ENCODE assay signal across 1 cellular context in genomic region chr11:86550757-86551156, GRCh38.
TF ChIP-seq lines count a peak whose summit lies in the region.

No MANE protein-coding gene starts in this region.

TF ChIP-seq in IMR-90, 13 proteins besides CTCF, POLR2A, EP300 and RAD21:
- no peak for TF ChIP-seq NFE2L2 (IDR thresholded peaks at IDR 0.05; ENCODE audit: low read depth, low read length)
- TF ChIP-seq USF2 (IDR thresholded peaks at IDR 0.05; ENCODE audit: low read depth, low read length): no peak
- no peak for TF ChIP-seq ELK1 (IDR thresholded peaks at IDR 0.05; ENCODE audit: borderline replicate concordance, low read depth, low read length)
- no peak for TF ChIP-seq CEBPB (IDR thresholded peaks at IDR 0.05; ENCODE audit: low read depth, low read length)
- no peak for TF ChIP-seq RCOR1 (IDR thresholded peaks at IDR 0.05; ENCODE audit: insufficient replicate concordance, low read length)
- no peak for TF ChIP-seq RFX5 (IDR thresholded peaks at IDR 0.05; ENCODE audit: low read depth, low read length)
- no peak for TF ChIP-seq CHD1 (IDR thresholded peaks at IDR 0.05; ENCODE audit: low read depth, low read length)
- TF ChIP-seq MXI1 (IDR thresholded peaks at IDR 0.05; ENCODE audit: borderline replicate concordance, low read depth, low read length): no peak
